ENCODE assay signal across 1 cellular context in genomic region chr3:113441051-113441770, GRCh38.
TF ChIP-seq lines count a peak whose summit lies in the region.

TSS of gene CFAP44 (minus strand) at chr3:113441493. CDS start at chr3:113433664, 7,829 bp downstream.

TF ChIP-seq in HepG2, 621 proteins besides CTCF, POLR2A, EP300 and RAD21 (continued from another document):
- TF ChIP-seq ZNF770 (CRISPR knock-in tag; IDR thresholded peaks at IDR 0.05): no peak
- no peak for TF ChIP-seq SRF (IDR thresholded peaks at IDR 0.05; ENCODE audit: low read depth, low read length)
- TF ChIP-seq ZNF343 (CRISPR knock-in tag; IDR thresholded peaks at IDR 0.05): no peak
- TF ChIP-seq CREB1 (IDR thresholded peaks at IDR 0.05): no peak
- TF ChIP-seq CREB1 (CRISPR knock-in tag; IDR thresholded peaks at IDR 0.05): no peak
- TF ChIP-seq NFYB (CRISPR knock-in tag; IDR thresholded peaks at IDR 0.05): no peak
- no peak for TF ChIP-seq TSC22D2 (CRISPR knock-in tag; IDR thresholded peaks at IDR 0.05; ENCODE audit: borderline replicate concordance)
- no peak for TF ChIP-seq KLF9 (CRISPR knock-in tag; IDR thresholded peaks at IDR 0.05; ENCODE audit: low read depth)
- no peak for TF ChIP-seq CERS6 (CRISPR knock-in tag; IDR thresholded peaks at IDR 0.05)
- peak; percentile 65; the same call in 1 of the 2 replicates for TF ChIP-seq RFX3 (CRISPR knock-in tag; IDR thresholded peaks at IDR 0.05)
- TF ChIP-seq HNF4A (CRISPR knock-in tag; IDR thresholded peaks at IDR 0.05): peak; percentile 33; the same call in 1 of the 2 replicates
- TF ChIP-seq ZSCAN22 (CRISPR knock-in tag; IDR thresholded peaks at IDR 0.05): no peak
- TF ChIP-seq E2F5 (CRISPR knock-in tag; conservative IDR thresholded peaks at IDR 0.05): no peak
- no peak for TF ChIP-seq MAX (IDR thresholded peaks at IDR 0.05)
- peak; percentile 25; the same call in 1 of the 3 replicates for TF ChIP-seq MXI1 (IDR thresholded peaks at IDR 0.05; ENCODE audit: borderline replicate concordance, low read depth, low read length)
- no peak for TF ChIP-seq NR1H2 (CRISPR knock-in tag; IDR thresholded peaks at IDR 0.05; ENCODE audit: borderline replicate concordance, low read depth)
- no peak for TF ChIP-seq ZNF142 (CRISPR knock-in tag; IDR thresholded peaks at IDR 0.05)
- TF ChIP-seq ZNF275 (CRISPR knock-in tag; IDR thresholded peaks at IDR 0.05; ENCODE audit: borderline replicate concordance): no peak
- TF ChIP-seq GABPB1 (CRISPR knock-in tag; IDR thresholded peaks at IDR 0.05): no peak
- 0 out of 2 replicates have a peak, but pooled peaks have one; percentile 40 for TF ChIP-seq POLR2G (IDR thresholded peaks at IDR 0.05; ENCODE audit: low read depth, low read length)
- no peak for TF ChIP-seq ZNF280D (CRISPR knock-in tag; IDR thresholded peaks at IDR 0.05)
- TF ChIP-seq NFRKB (IDR thresholded peaks at IDR 0.05): no peak
- TF ChIP-seq ELF1 (CRISPR knock-in tag; IDR thresholded peaks at IDR 0.05): 0 out of 2 replicates have a peak, but pooled peaks have one; percentile 26
- TF ChIP-seq TARDBP (CRISPR knock-in tag; IDR thresholded peaks at IDR 0.05): no peak
- no peak for TF ChIP-seq SYNCRIP (IDR thresholded peaks at IDR 0.05; ENCODE audit: insufficient read depth, low read depth, low read length)
- 0 out of 2 replicates have a peak, but pooled peaks have one; percentile 19 for TF ChIP-seq REPIN1 (CRISPR knock-in tag; IDR thresholded peaks at IDR 0.05; ENCODE audit: borderline replicate concordance, low read depth)
- no peak for TF ChIP-seq ZNF232 (CRISPR knock-in tag; IDR thresholded peaks at IDR 0.05; ENCODE audit: borderline replicate concordance)
- no peak for TF ChIP-seq SATB2 (CRISPR knock-in tag; IDR thresholded peaks at IDR 0.05)
- TF ChIP-seq ARID4A (CRISPR knock-in tag; IDR thresholded peaks at IDR 0.05; ENCODE audit: borderline replicate concordance): peak; percentile 24; the same call in 1 of the 2 replicates
- TF ChIP-seq ZNF556 (CRISPR knock-in tag; IDR thresholded peaks at IDR 0.05; ENCODE audit: borderline replicate concordance): no peak
- TF ChIP-seq ZNF562 (CRISPR knock-in tag; IDR thresholded peaks at IDR 0.05; ENCODE audit: borderline replicate concordance): no peak
- no peak for TF ChIP-seq JUN (CRISPR knock-in tag; IDR thresholded peaks at IDR 0.05)
- TF ChIP-seq KAT7 (CRISPR knock-in tag; IDR thresholded peaks at IDR 0.05; ENCODE audit: borderline replicate concordance): no peak
- 0 out of 2 replicates have a peak, but pooled peaks have one; percentile 18 for TF ChIP-seq POGZ (CRISPR knock-in tag; IDR thresholded peaks at IDR 0.05)
- no peak for TF ChIP-seq ZNF333 (CRISPR knock-in tag; IDR thresholded peaks at IDR 0.05; ENCODE audit: borderline replicate concordance)
